Comparison of ENCODE assay signal across 16 cellular contexts in the genomic region with DNA sequence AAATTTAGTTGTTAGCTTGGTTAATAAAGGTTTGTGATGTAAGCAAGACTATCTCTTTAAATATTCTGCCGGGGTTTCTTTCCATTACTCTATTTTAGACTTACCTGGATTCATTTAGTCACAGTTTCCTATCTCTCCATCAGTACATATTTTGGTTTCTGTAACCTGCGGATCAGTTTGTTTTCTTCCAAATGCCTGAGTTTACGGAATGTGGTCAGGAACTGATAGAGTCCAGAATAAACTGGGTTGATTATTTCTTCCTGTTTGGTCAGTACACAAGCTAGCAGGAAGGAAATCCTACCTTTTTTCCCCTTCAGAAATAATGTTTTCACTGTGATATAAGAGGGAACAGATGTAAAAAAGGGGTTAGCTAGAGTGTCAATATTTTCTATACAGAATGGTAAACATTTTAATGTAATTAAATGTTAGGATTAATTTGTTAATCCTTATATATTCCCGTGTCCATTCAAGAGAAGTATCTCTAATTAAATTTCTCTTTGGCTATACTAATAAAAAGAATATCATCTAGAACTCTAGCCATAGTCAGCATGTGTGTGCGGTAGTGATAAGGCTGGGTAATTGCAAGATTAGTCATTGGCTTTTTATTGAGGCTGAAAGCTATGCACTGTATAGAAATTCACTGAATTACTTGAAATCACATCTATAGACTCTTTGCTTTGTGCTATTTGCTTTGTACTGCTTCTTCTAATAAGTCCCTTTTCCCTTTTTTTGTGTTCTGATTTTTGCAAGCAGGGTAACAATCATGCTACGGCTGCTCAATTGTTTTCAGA.
DNase-seq lines count a peak whose midpoint lies in the region; ATAC-seq and TF ChIP-seq lines count a peak whose summit lies in the region.
"Had no signal": no experiment of that assay in that cellular context is flagged by ENCODE, and none has a peak within 500 bp of the region (broad histone marks: within the 10 kb centered on the region; RNA-seq: fewer than 3 reads in every experiment).

No MANE protein-coding gene starts in this region.

- no peak overlapping the region for H3K4me3 ChIP-seq in cardiac fibroblast (replicated peaks in 1 of 2; ENCODE audit: low read depth in 2 of 2, low read length in 2 of 2)

- no peak overlapping the region for H3K27ac ChIP-seq in caudate nucleus (ENCODE audit: low read depth, low read length)

- peak; percentile 65 for DNase-seq in HT-29 (ENCODE audit: low spot score)
- peak; percentile 43 for DNase-seq in OCI-M1 (lab: John Stamatoyannopoulos, UW)
- peak; percentile 9 to 22 for DNase-seq in cardiac fibroblast (ENCODE audit: low read depth in 2 of 2)
- peak; percentile 35 for DNase-seq in kidney tubule cell (ENCODE audit: low spot score)
- no peak for DNase-seq in caudate nucleus (lab: John Stamatoyannopoulos, UW)
- no peak for DNase-seq in SW480 (ENCODE audit: low spot score)
- DNase-seq: Calu3; CD4-positive, alpha-beta T cell; EL; H7; Karpas-422; MV-4-11; NCI-H1436; NCI-H2029 treated with DMSO at 0.1 percent for 48 hours; NCI-H510A treated with DMSO at 0.1 percent for 48 hours had no signal

- ATAC-seq in GM19397 (IDR thresholded peaks at IDR 0.05; ENCODE audit: unreplicated experiment) = no peak

- no peak for TF ChIP-seq CTCF in cardiac fibroblast (IDR thresholded peaks at IDR 0.05; ENCODE audit: low read depth, low read length)

Comparison
In these comparisons a context has a peak if more than half of its experiments do, and no peak if none do; other contexts are left out.
1. DNase-seq: peak in HT-29 (single experiment), OCI-M1 (single experiment), cardiac fibroblast (2 of 2) and kidney tubule cell (single experiment); none in caudate nucleus (0 of 61) and SW480 (single experiment).